1 cellular context compared by ENCODE assay signal in the genomic region with DNA sequence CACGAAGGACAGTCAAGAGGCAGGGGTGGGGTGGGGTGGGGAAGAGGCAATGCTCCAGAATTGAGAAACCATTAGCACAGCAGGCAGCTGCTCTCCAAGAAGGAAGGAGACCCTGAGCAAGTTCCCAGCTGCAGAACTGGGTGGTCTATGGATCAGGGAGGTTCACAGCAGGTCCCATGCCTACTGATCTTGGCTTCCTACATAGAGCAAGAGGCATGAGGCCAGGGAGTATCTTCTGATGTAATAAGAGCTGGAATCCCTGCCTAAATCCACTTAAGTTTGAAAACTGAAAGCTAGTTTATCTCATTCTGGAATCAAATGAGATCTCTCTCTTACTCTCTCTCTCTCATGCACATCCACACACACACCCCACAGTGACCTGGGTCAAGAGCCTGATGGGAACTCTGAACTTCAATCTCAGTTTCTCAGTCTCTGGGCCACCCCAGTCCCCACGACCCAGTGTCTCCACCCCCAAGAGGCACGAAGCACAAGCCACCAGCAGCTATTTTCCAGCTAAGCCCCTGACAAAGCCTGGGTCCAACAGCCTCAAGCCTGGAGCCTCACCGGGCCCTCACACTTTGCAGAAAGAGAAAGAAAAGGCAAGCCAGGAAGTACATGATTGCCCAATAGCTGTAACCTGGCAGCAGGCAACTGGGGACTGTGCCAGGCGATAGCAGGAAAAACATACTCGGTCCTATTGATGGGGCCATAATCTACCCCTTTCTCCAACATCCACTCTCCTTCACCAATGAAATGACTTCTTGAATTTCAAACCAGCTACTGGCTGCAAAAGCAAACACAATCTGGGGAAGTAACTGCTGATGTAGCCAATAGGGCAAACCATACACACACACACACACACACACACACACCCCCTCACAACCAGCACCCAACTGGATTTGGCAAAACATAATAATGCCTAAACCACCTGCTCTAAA.
TF ChIP-seq lines count a peak whose summit lies in the region.

No MANE protein-coding gene starts in this region.

TF ChIP-seq in HepG2, 621 proteins besides CTCF, POLR2A, EP300 and RAD21 (continued from another document):
- TF ChIP-seq, protein P1, sequence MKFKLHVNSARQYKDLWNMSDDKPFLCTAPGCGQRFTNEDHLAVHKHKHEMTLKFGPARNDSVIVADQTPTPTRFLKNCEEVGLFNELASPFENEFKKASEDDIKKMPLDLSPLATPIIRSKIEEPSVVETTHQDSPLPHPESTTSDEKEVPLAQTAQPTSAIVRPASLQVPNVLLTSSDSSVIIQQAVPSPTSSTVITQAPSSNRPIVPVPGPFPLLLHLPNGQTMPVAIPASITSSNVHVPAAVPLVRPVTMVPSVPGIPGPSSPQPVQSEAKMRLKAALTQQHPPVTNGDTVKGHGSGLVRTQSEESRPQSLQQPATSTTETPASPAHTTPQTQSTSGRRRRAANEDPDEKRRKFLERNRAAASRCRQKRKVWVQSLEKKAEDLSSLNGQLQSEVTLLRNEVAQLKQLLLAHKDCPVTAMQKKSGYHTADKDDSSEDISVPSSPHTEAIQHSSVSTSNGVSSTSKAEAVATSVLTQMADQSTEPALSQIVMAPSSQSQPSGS (CRISPR knock-in tag; IDR thresholded peaks at IDR 0.05), result 0 out of 2 replicates have a peak, but pooled peaks have one; percentile 20
- TF ChIP-seq GATAD2A (CRISPR knock-in tag; IDR thresholded peaks at IDR 0.05) (peak; percentile 78), STAG1 (CRISPR knock-in tag; IDR thresholded peaks at IDR 0.05) (no peak), ZFX (CRISPR knock-in tag; IDR thresholded peaks at IDR 0.05; ENCODE audit: low read depth) (peak; percentile 16; the same call in 1 of the 2 replicates), ZNF34 (CRISPR knock-in tag; IDR thresholded peaks at IDR 0.05; ENCODE audit: borderline replicate concordance) (no peak), ZNF367 (CRISPR knock-in tag; IDR thresholded peaks at IDR 0.05; ENCODE audit: borderline replicate concordance) (no peak), ASH2L (IDR thresholded peaks at IDR 0.05; ENCODE audit: insufficient read length, low read depth, low read length) (no peak)
- TF ChIP-seq, protein P2, sequence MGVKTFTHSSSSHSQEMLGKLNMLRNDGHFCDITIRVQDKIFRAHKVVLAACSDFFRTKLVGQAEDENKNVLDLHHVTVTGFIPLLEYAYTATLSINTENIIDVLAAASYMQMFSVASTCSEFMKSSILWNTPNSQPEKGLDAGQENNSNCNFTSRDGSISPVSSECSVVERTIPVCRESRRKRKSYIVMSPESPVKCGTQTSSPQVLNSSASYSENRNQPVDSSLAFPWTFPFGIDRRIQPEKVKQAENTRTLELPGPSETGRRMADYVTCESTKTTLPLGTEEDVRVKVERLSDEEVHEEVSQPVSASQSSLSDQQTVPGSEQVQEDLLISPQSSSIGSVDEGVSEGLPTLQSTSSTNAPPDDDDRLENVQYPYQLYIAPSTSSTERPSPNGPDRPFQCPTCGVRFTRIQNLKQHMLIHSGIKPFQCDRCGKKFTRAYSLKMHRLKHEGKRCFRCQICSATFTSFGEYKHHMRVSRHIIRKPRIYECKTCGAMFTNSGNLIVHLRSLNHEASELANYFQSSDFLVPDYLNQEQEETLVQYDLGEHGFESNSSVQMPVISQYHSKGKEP (CRISPR knock-in tag; IDR thresholded peaks at IDR 0.05), result no peak
